Comparison of ENCODE assay signal across 27 cellular contexts in the genomic region with DNA sequence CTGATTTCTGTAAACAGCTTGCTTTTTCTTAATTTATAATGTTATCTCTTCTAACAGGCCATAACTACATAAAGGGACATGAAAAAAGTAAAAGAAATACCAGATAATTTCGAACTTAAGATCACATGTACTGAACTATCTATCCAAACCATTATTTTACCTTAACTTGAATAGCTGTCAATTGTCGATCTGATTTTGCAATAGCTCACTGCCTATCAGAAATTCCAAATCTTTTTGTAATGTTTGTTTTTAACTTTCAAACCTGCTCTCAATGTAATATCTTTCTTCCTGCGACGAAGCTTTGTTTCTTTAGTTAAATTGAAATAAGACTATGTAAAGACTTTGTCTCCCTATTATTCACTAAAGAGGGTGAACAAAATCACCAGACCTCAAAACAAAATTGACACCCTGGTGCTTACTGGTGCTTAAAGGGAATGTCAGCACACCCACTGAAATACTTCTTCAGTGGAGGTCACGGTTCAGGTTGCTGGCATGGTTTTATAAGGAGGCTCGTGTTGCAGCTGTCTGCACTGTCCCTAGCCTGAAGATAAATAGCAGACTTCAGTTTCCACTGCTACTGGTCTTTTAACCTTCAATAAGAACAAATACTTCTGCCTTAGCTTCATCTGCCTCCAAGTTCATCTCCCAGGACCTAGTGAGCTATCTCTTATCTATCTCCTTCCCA.
DNase-seq lines count a peak whose midpoint lies in the region; ATAC-seq and TF ChIP-seq lines count a peak whose summit lies in the region.
"Had no signal": no experiment of that assay in that cellular context is flagged by ENCODE, and none has a peak within 500 bp of the region (broad histone marks: within the 10 kb centered on the region; RNA-seq: fewer than 3 reads in every experiment).

No MANE protein-coding gene starts in this region.

- H3K4me3 ChIP-seq in left ventricle myocardium inferior, result no peak overlapping the region
- H3K4me3 ChIP-seq in skeletal muscle tissue (ENCODE audit: low read length in 3 of 3), result no peak overlapping the region
- H3K4me3 ChIP-seq: HAP-1, suprapubic skin had no signal

- peak overlapping the region; percentile 75 for H3K27ac ChIP-seq in left ventricle myocardium inferior (replicated peaks)
- peak overlapping the region; percentile 70 for H3K27ac ChIP-seq in skeletal muscle tissue (ENCODE audit: low read depth, low read length)
- H3K27ac ChIP-seq: 22Rv1, C4-2B, neutrophil, suprapubic skin had no signal

- ATAC-seq in left lobe of liver (peak; percentile 71), GM21367 (IDR thresholded peaks at IDR 0.05; ENCODE audit: unreplicated experiment) (no peak)
- ATAC-seq: left colon, T-cell had no signal

- no peaks in the 10 kb centered on the region for H3K36me3 ChIP-seq in left ventricle myocardium inferior
- H3K36me3 ChIP-seq in skeletal muscle tissue (ENCODE audit: control insufficient read depth in 3 of 3, insufficient read depth in 3 of 3, low read length in 3 of 3), result no peaks in the 10 kb centered on the region
- H3K36me3 ChIP-seq: HAP-1, neutrophil, suprapubic skin had no signal

- H3K4me1 ChIP-seq in left ventricle myocardium inferior (peaks cover 60% of the 10 kb centered on the region), skeletal muscle tissue (ENCODE audit: control insufficient read depth in 3 of 3, insufficient read depth in 3 of 3, low read length in 3 of 3) (peaks cover 23 to 38% (median 29%) of the 10 kb centered on the region in 3 donors)
- H3K4me1 ChIP-seq: Caco-2, HAP-1, suprapubic skin had no signal

- intact Hi-C loops in left ventricle myocardium inferior (cut with micrococcal nuclease), result no loop called here

- no peak for TF ChIP-seq CTCF in left ventricle myocardium inferior (IDR thresholded peaks at IDR 0.05; ENCODE audit: borderline replicate concordance)

- H3K9me3 ChIP-seq in left ventricle myocardium inferior (replicated peaks) (no peaks in the 10 kb centered on the region), skeletal muscle tissue (ENCODE audit: control insufficient read depth in 3 of 3, low read length in 3 of 3) (no peaks in the 10 kb centered on the region)
- H3K9me3 ChIP-seq: Caco-2, HAP-1, neutrophil, suprapubic skin had no signal

- H3K27me3 ChIP-seq in left ventricle myocardium inferior (ENCODE audit: low read depth) (no peaks in the 10 kb centered on the region), skeletal muscle tissue (ENCODE audit: control insufficient read depth in 3 of 3, insufficient read depth in 3 of 3, low read length in 3 of 3) (no peaks in the 10 kb centered on the region)
- H3K27me3 ChIP-seq: neutrophil, suprapubic skin had no signal

- DNase-seq in NCI-H82 (lab: John Stamatoyannopoulos, UW), result peak; percentile 11
- DNase-seq in NCI-H82 treated with DMSO at 0.1 percent for 48 hours (lab: John Stamatoyannopoulos, UW; ENCODE audit: unreplicated experiment), result no peak
- DNase-seq in left ventricle myocardium inferior, result no peak
- no peak for DNase-seq in left lobe of liver (ENCODE audit: low spot score)
- DNase-seq in activated CD4-positive, alpha-beta T cell treated with anti-CD3 and anti-CD28 coated beads for 1 hour, result no peak
- no peak for DNase-seq in NAMALWA (ENCODE audit: low spot score)
- DNase-seq: activated CD4-positive, alpha-beta T cell treated with anti-CD3 and anti-CD28 coated beads, Interleukin-2, amount 10 ng/mL, durations not matched to agents 24 days and 14 days; activated CD8-positive, alpha-beta memory T cell treated with anti-CD3 and anti-CD28 coated beads for 24 hours; activated naive CD4-positive, alpha-beta T cell treated with anti-CD3 and anti-CD28 coated beads, Interleukin-2, amount 50 U/mL, for 16 hours; activated T-cell treated with anti-CD3 and anti-CD28 coated beads for 4 hours; amniotic stem cell; Caco-2; left colon; mesendoderm; NCI-H1417; NCI-H2029 treated with DMSO at 0.1 percent for 48 hours; NCI-H526; small intestine; stimulated activated naive CD4-positive, alpha-beta T cell; T-cell had no signal

- peak overlapping the region; percentile 5 to 65 (median 54) for H3K9ac ChIP-seq in skeletal muscle tissue (ENCODE audit: low read depth in 1 of 3, low read length in 3 of 3)
